1 cellular context compared by ENCODE assay signal in genomic region chr15:67863442-67863987, GRCh38.
TF ChIP-seq lines count a peak whose summit lies in the region.

No MANE protein-coding gene starts in this region.

TF ChIP-seq in HepG2, 621 proteins besides CTCF, POLR2A, EP300 and RAD21 (continued from another document and continues in another):
- TF ChIP-seq ZNF30 (CRISPR knock-in tag; IDR thresholded peaks at IDR 0.05): peak; percentile 41; the same call in 1 of the 2 replicates
- TF ChIP-seq ZSCAN22 (CRISPR knock-in tag; IDR thresholded peaks at IDR 0.05): no peak
- peak; percentile 79 for TF ChIP-seq YY1 (IDR thresholded peaks at IDR 0.05; ENCODE audit: insufficient read depth, insufficient replicate concordance, low read depth, low read length)
- TF ChIP-seq E2F1 (CRISPR knock-in tag; IDR thresholded peaks at IDR 0.05): peak; percentile 55; the same call in 1 of the 2 replicates
- TF ChIP-seq RFX3 (CRISPR knock-in tag; IDR thresholded peaks at IDR 0.05): no peak
- TF ChIP-seq E2F5 (CRISPR knock-in tag; conservative IDR thresholded peaks at IDR 0.05): 0 out of 2 replicates have a peak, but pooled peaks have one; percentile 29
- peak; percentile 20; the same call in 1 of the 2 replicates for TF ChIP-seq ZNF281 (CRISPR knock-in tag; IDR thresholded peaks at IDR 0.05; ENCODE audit: borderline replicate concordance)
- peak; percentile 39; the same call in 1 of the 2 replicates for TF ChIP-seq FOSL2 (CRISPR knock-in tag; IDR thresholded peaks at IDR 0.05)
- TF ChIP-seq NFYB (CRISPR knock-in tag; IDR thresholded peaks at IDR 0.05): no peak
- TF ChIP-seq ZNF558 (CRISPR knock-in tag; IDR thresholded peaks at IDR 0.05; ENCODE audit: borderline replicate concordance): no peak
- peak; percentile 42 for TF ChIP-seq SKI (IDR thresholded peaks at IDR 0.05; ENCODE audit: partially characterized antibody)
- peak; percentile 92 for TF ChIP-seq SALL1 (CRISPR knock-in tag; IDR thresholded peaks at IDR 0.05)
- peak; percentile 66; the same call in 1 of the 2 replicates for TF ChIP-seq ZSCAN9 (CRISPR knock-in tag; IDR thresholded peaks at IDR 0.05; ENCODE audit: borderline replicate concordance)
- TF ChIP-seq MXD3 (CRISPR knock-in tag; IDR thresholded peaks at IDR 0.05): peak; percentile 60; the same call in 1 of the 2 replicates
- TF ChIP-seq MYC (CRISPR knock-in tag; IDR thresholded peaks at IDR 0.05; ENCODE audit: borderline replicate concordance): peak; percentile 88
- no peak for TF ChIP-seq GTF2F1 (IDR thresholded peaks at IDR 0.05; ENCODE audit: low read length)
- TF ChIP-seq ZSCAN20 (CRISPR knock-in tag; IDR thresholded peaks at IDR 0.05; ENCODE audit: borderline replicate concordance): peak; percentile 56; the same call in 1 of the 2 replicates
- TF ChIP-seq HIC2 (CRISPR knock-in tag; IDR thresholded peaks at IDR 0.05; ENCODE audit: low read depth): no peak
- TF ChIP-seq ZFP36L2 (CRISPR knock-in tag; IDR thresholded peaks at IDR 0.05): no peak
- TF ChIP-seq ZNF792 (CRISPR knock-in tag; IDR thresholded peaks at IDR 0.05): peak; percentile 55; the same call in 1 of the 2 replicates
- peak; percentile 51; the same call in 1 of the 2 replicates for TF ChIP-seq FOXC1 (CRISPR knock-in tag; IDR thresholded peaks at IDR 0.05; ENCODE audit: borderline replicate concordance)
- peak; percentile 67; the same call in 1 of the 2 replicates for TF ChIP-seq ZNF770 (CRISPR knock-in tag; IDR thresholded peaks at IDR 0.05)
- TF ChIP-seq ZNF772 (CRISPR knock-in tag; IDR thresholded peaks at IDR 0.05): peak; percentile 64; the same call in 1 of the 2 replicates
- TF ChIP-seq ZNF883 (CRISPR knock-in tag; IDR thresholded peaks at IDR 0.05; ENCODE audit: not compliant biosample characterization): peak; percentile 76
- peak; percentile 76; the same call in 1 of the 2 replicates for TF ChIP-seq NFAT5 (CRISPR knock-in tag; IDR thresholded peaks at IDR 0.05)
- TF ChIP-seq ZNF576 (CRISPR knock-in tag; IDR thresholded peaks at IDR 0.05): no peak
- TF ChIP-seq ATAD3A (CRISPR knock-in tag; IDR thresholded peaks at IDR 0.05): no peak
- TF ChIP-seq TARDBP (CRISPR knock-in tag; IDR thresholded peaks at IDR 0.05): peak; percentile 49; the same call in 1 of the 2 replicates
- TF ChIP-seq ZSCAN29 (CRISPR knock-in tag; conservative IDR thresholded peaks at IDR 0.05): no peak; the same call in 1 of the 2 replicates
- TF ChIP-seq ETV6 (CRISPR knock-in tag; conservative IDR thresholded peaks at IDR 0.05): no peak
- no peak for TF ChIP-seq ZBTB49 (CRISPR knock-in tag; IDR thresholded peaks at IDR 0.05; ENCODE audit: borderline replicate concordance)
- peak; percentile 55; the same call in 1 of the 2 replicates for TF ChIP-seq ZBTB4 (CRISPR knock-in tag; IDR thresholded peaks at IDR 0.05; ENCODE audit: borderline replicate concordance)
- TF ChIP-seq CC2D1A (CRISPR knock-in tag; IDR thresholded peaks at IDR 0.05): peak; percentile 56; the same call in 1 of the 2 replicates
- TF ChIP-seq ZNF724P (CRISPR knock-in tag; IDR thresholded peaks at IDR 0.05; ENCODE audit: borderline replicate concordance): peak; percentile 27; the same call in 1 of the 2 replicates
- no peak for TF ChIP-seq SOX6 (IDR thresholded peaks at IDR 0.05)
- TF ChIP-seq SOX6 (CRISPR knock-in tag; IDR thresholded peaks at IDR 0.05): peak; percentile 74
- no peak for TF ChIP-seq ZNF678 (CRISPR knock-in tag; IDR thresholded peaks at IDR 0.05)
- TF ChIP-seq ZNF780A (CRISPR knock-in tag; IDR thresholded peaks at IDR 0.05): no peak
- TF ChIP-seq HMG20B (CRISPR knock-in tag; conservative IDR thresholded peaks at IDR 0.05): no peak
